1 cellular context compared by ENCODE assay signal in genomic region chr9:133031496-133031911, GRCh38.
TF ChIP-seq lines count a peak whose summit lies in the region.

No MANE protein-coding gene starts in this region.

TF ChIP-seq in GM23338, 12 proteins besides CTCF, POLR2A, EP300 and RAD21 (continued from another document):
- no peak for TF ChIP-seq REST (IDR thresholded peaks at IDR 0.05; ENCODE audit: unreplicated experiment)
- TF ChIP-seq ETS1 (IDR thresholded peaks at IDR 0.05): no peak
